In genomic region chr1:19735419-19736127, GRCh38 we compare ENCODE assay signal across 13 cellular contexts.
DNase-seq lines count a peak whose midpoint lies in the region; ATAC-seq and TF ChIP-seq lines count a peak whose summit lies in the region.
"Had no signal": no experiment of that assay in that cellular context is flagged by ENCODE, and none has a peak within 500 bp of the region (broad histone marks: within the 10 kb centered on the region; RNA-seq: fewer than 3 reads in every experiment).

No MANE protein-coding gene starts in this region.

- DNase-seq in EH (ENCODE audit: low read depth) (peak; percentile 98), SJSA1 (ENCODE audit: low read depth in 1 of 2, low spot score in 2 of 2) (peak; percentile 47 to 72), glomerular visceral epithelial cell (ENCODE audit: extremely low spot score) (peak; percentile 90), sciatic nerve (ENCODE audit: low spot score) (peak; percentile 75), SIG-M5 treated with dmso at 0.1 percent for 504 hours (lab: John Stamatoyannopoulos, UW; ENCODE audit: unreplicated experiment) (no peak), glutamatergic neuron (no peak)
- DNase-seq: activated naive CD4-positive, alpha-beta T cell treated with anti-CD3 and anti-CD28 coated beads, Interleukin-2, amount 10 ng/mL, durations not matched to agents 7 days and 5 days; DMS79 treated with DMSO at 0.1 percent for 48 hours; NCI-H524 treated with DMSO at 0.1 percent for 48 hours; retina; stimulated activated naive CD4-positive, alpha-beta T cell had no signal

- H3K27me3 Mint-ChIP-seq in glutamatergic neuron (ENCODE audit: unreplicated experiment) = peaks cover 11% of the 10 kb centered on the region
- H3K27me3 Mint-ChIP-seq: activated naive CD4-positive, alpha-beta T cell treated with anti-CD3 and anti-CD28 coated beads, Interleukin-2, amount 10 ng/mL, durations not matched to agents 7 days and 5 days had no signal

- peaks cover 6% of the 10 kb centered on the region; the same call in 1 of the 2 replicates for H3K9me3 ChIP-seq in SJSA1 (replicated peaks)

- H3K4me3 Mint-ChIP-seq in glutamatergic neuron (ENCODE audit: unreplicated experiment) = no peak overlapping the region
- H3K4me3 Mint-ChIP-seq: activated naive CD4-positive, alpha-beta T cell treated with anti-CD3 and anti-CD28 coated beads, Interleukin-2, amount 10 ng/mL, durations not matched to agents 7 days and 5 days had no signal

- H3K27ac ChIP-seq in SJSA1 = no peak overlapping the region

- no peak for TF ChIP-seq CTCF in glutamatergic neuron (IDR thresholded peaks at IDR 0.05; ENCODE audit: partially characterized antibody, unreplicated experiment)

- no peak overlapping the region for H3K27ac Mint-ChIP-seq in glutamatergic neuron (ENCODE audit: unreplicated experiment)
- H3K27ac Mint-ChIP-seq: activated naive CD4-positive, alpha-beta T cell treated with anti-CD3 and anti-CD28 coated beads, Interleukin-2, amount 10 ng/mL, durations not matched to agents 7 days and 5 days had no signal

- no peaks in the 10 kb centered on the region for H3K36me3 Mint-ChIP-seq in glutamatergic neuron (ENCODE audit: unreplicated experiment)

- H3K36me3 ChIP-seq in SJSA1 = peaks cover 19% of the 10 kb centered on the region; the same call in 1 of the 2 replicates

- intact Hi-C loops in sciatic nerve (cut with DNase I) = no loop called here

- peaks cover 9% of the 10 kb centered on the region for H3K9me3 Mint-ChIP-seq in glutamatergic neuron (ENCODE audit: unreplicated experiment)

- H3K27me3 ChIP-seq in SJSA1 (replicated peaks) = no peaks in the 10 kb centered on the region

- ATAC-seq in sciatic nerve = peak; percentile 96
- no peak for ATAC-seq in HG02840 (IDR thresholded peaks at IDR 0.05; ENCODE audit: low FRiP score, unreplicated experiment)
- no peak for ATAC-seq in HG03520 (IDR thresholded peaks at IDR 0.05; ENCODE audit: unreplicated experiment)

- H3K4me1 ChIP-seq in SJSA1 (replicated peaks) = peaks cover 11% of the 10 kb centered on the region

- H3K4me3 ChIP-seq in SJSA1 = no peak overlapping the region

- peaks cover 21% of the 10 kb centered on the region for H3K4me1 Mint-ChIP-seq in glutamatergic neuron (ENCODE audit: low read depth, unreplicated experiment)
- H3K4me1 Mint-ChIP-seq: activated naive CD4-positive, alpha-beta T cell treated with anti-CD3 and anti-CD28 coated beads, Interleukin-2, amount 10 ng/mL, durations not matched to agents 7 days and 5 days had no signal

Comparison
In these comparisons a context has a peak if more than half of its experiments do, and no peak if none do; other contexts are left out.
1. DNase-seq: peak in EH (single experiment), SJSA1 (2 of 2), glomerular visceral epithelial cell (single experiment) and sciatic nerve (single experiment); none in SIG-M5 treated with dmso at 0.1 percent for 504 hours (single experiment) and glutamatergic neuron (single experiment).